In the genomic region with DNA sequence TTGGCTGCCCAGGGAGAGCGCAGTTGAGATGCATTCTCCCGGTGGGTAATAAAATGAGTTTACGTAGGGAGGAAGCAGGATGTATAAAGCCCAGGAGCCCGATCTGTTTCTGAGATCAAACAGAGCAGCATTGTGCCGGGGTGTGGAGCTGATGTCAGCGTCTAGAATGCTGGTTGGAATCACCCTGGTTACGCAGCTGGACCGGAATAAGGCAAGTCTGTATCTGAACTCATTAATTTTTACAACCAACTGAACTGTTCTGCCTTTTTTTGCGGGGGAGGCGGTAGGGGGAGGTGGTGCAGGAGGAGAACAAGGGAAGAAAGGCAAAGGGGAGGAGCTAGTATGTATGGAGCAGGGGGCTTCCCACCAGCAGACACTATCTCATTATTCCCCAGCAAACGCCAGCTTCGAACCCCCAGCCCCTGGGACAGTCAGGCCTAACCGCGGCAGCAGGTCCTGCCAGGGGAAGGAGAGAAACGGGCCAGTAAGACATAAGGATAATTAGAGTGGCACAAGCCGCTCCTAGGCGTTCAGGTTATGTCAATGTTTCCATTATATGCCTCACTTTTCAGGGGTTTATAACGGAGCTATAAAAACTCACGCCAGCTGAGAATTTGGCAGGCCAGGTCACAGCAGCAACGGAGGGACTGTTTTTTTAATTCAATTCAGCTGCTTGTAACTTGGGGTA, we compare ENCODE assay signal across 13 cellular contexts.
DNase-seq lines count a peak whose midpoint lies in the region; ATAC-seq lines count a peak whose summit lies in the region.
"Had no signal": no experiment of that assay in that cellular context is flagged by ENCODE, and none has a peak within 500 bp of the region (broad histone marks: within the 10 kb centered on the region; RNA-seq: fewer than 3 reads in every experiment).

No MANE protein-coding gene starts in this region.

- DNase-seq in HT1080 (ENCODE audit: low read depth) = peak; percentile 48
- DNase-seq in astrocyte of the hippocampus (ENCODE audit: low read depth, low spot score) = peak; percentile 70
- peak; percentile 24 for DNase-seq in iris pigment epithelial cell (ENCODE audit: low read depth)
- peak; percentile 63 for DNase-seq in retina
- DNase-seq in GOT3 (lab: John Stamatoyannopoulos, UW) = no peak
- DNase-seq: activated CD4-positive, alpha-beta T cell treated with anti-CD3 and anti-CD28 coated beads, Interleukin-2, amount 10 ng/mL, durations not matched to agents 7 days and 5 days; immature natural killer cell; NCI-H1105 treated with DMSO at 0.1 percent for 48 hours; stimulated activated CD4-positive, alpha-beta T cell treated with anti-CD3 and anti-CD28 coated beads, Interleukin-4, amount 100 ng/mL, for 1 hour; stimulated activated naive CD4-positive, alpha-beta T cell had no signal

- ATAC-seq in GM19324 (IDR thresholded peaks at IDR 0.05; ENCODE audit: low FRiP score, unreplicated experiment) (no peak), GM18520 (IDR thresholded peaks at IDR 0.05; ENCODE audit: unreplicated experiment) (no peak), HG02678 (IDR thresholded peaks at IDR 0.05; ENCODE audit: unreplicated experiment) (no peak)
